1 cellular context compared by ENCODE assay signal in genomic region chr7:151110941-151111645, GRCh38.
TF ChIP-seq lines count a peak whose summit lies in the region.

No MANE protein-coding gene starts in this region.

TF ChIP-seq in WTC11, 78 proteins besides CTCF, POLR2A, EP300 and RAD21 (continued from another document):
- TF ChIP-seq ZNF219 (CRISPR knock-in tag; IDR thresholded peaks at IDR 0.05; ENCODE audit: borderline replicate concordance): no peak
- no peak for TF ChIP-seq ZNF532 (CRISPR knock-in tag; IDR thresholded peaks at IDR 0.05; ENCODE audit: borderline replicate concordance)
- TF ChIP-seq E2F4 (CRISPR knock-in tag; IDR thresholded peaks at IDR 0.05; ENCODE audit: borderline replicate concordance, low read depth): no peak
- no peak for TF ChIP-seq MAX (CRISPR knock-in tag; IDR thresholded peaks at IDR 0.05)
- no peak for TF ChIP-seq ZMAT4 (CRISPR knock-in tag; IDR thresholded peaks at IDR 0.05)
- no peak for TF ChIP-seq NFYB (CRISPR knock-in tag; conservative IDR thresholded peaks at IDR 0.05; ENCODE audit: low read depth)
- no peak for TF ChIP-seq PREB (CRISPR knock-in tag; IDR thresholded peaks at IDR 0.05; ENCODE audit: borderline replicate concordance)
- no peak for TF ChIP-seq SMAD4 (CRISPR knock-in tag; IDR thresholded peaks at IDR 0.05)
